ENCODE assay signal across 1 cellular context in genomic region chr11:13009921-13010736, GRCh38.
TF ChIP-seq lines count a peak whose summit lies in the region.

No MANE protein-coding gene starts in this region.

TF ChIP-seq in WTC11, 78 proteins besides CTCF, POLR2A, EP300 and RAD21 (continued from another document and continues in another):
- TF ChIP-seq STAT6 (CRISPR knock-in tag; conservative IDR thresholded peaks at IDR 0.05; ENCODE audit: low read depth) (no peak), ZNF121 (CRISPR knock-in tag; IDR thresholded peaks at IDR 0.05) (peak; percentile 83; the same call in 1 of the 2 replicates), ETV6 (CRISPR knock-in tag; IDR thresholded peaks at IDR 0.05) (peak; percentile 68), MLX (CRISPR knock-in tag; IDR thresholded peaks at IDR 0.05) (peak; percentile 41; the same call in 1 of the 2 replicates), IRF2 (CRISPR knock-in tag; IDR thresholded peaks at IDR 0.05; ENCODE audit: borderline replicate concordance, low read depth) (no peak), JAZF1 (CRISPR knock-in tag; IDR thresholded peaks at IDR 0.05) (no peak), ZNF138 (CRISPR knock-in tag; conservative IDR thresholded peaks at IDR 0.05) (no peak; the same call in 1 of the 2 replicates), CREM (CRISPR knock-in tag; IDR thresholded peaks at IDR 0.05) (peak; percentile 67; the same call in 1 of the 2 replicates), USF2 (CRISPR knock-in tag; IDR thresholded peaks at IDR 0.05) (peak; percentile 49; the same call in 1 of the 2 replicates), FOXK1 (CRISPR knock-in tag; IDR thresholded peaks at IDR 0.05) (peak; percentile 87), E2F5 (CRISPR knock-in tag; IDR thresholded peaks at IDR 0.05) (peak; percentile 86), IRF1 (CRISPR knock-in tag; IDR thresholded peaks at IDR 0.05) (0 out of 2 replicates have a peak, but pooled peaks have one; percentile 93), JUN (CRISPR knock-in tag; IDR thresholded peaks at IDR 0.05) (peak; percentile 90), FOXP1 (CRISPR knock-in tag; IDR thresholded peaks at IDR 0.05; ENCODE audit: borderline replicate concordance) (peak; percentile 99), ZBTB21 (CRISPR knock-in tag; IDR thresholded peaks at IDR 0.05; ENCODE audit: borderline replicate concordance) (peak; percentile 68; the same call in 1 of the 2 replicates), FOXJ3 (CRISPR knock-in tag; IDR thresholded peaks at IDR 0.05; ENCODE audit: borderline replicate concordance) (no peak), ZNF317 (CRISPR knock-in tag; IDR thresholded peaks at IDR 0.05; ENCODE audit: borderline replicate concordance, low read depth) (peak; percentile 58), ELF4 (CRISPR knock-in tag; IDR thresholded peaks at IDR 0.05; ENCODE audit: low read depth) (0 out of 2 replicates have a peak, but pooled peaks have one; percentile 82), ZNF281 (CRISPR knock-in tag; IDR thresholded peaks at IDR 0.05) (peak; percentile 92), MXD4 (CRISPR knock-in tag; IDR thresholded peaks at IDR 0.05; ENCODE audit: borderline replicate concordance) (no peak), TP53 (CRISPR knock-in tag; IDR thresholded peaks at IDR 0.05) (peak; percentile 92; the same call in 1 of the 2 replicates), SMAD3 (CRISPR knock-in tag; IDR thresholded peaks at IDR 0.05; ENCODE audit: borderline replicate concordance) (peak; percentile 94; the same call in 1 of the 2 replicates), PREB (CRISPR knock-in tag; IDR thresholded peaks at IDR 0.05; ENCODE audit: borderline replicate concordance) (peak; percentile 45; the same call in 1 of the 2 replicates), KAT7 (CRISPR knock-in tag; IDR thresholded peaks at IDR 0.05; ENCODE audit: borderline replicate concordance) (peak; percentile 11; the same call in 1 of the 2 replicates), FOXP4 (CRISPR knock-in tag; IDR thresholded peaks at IDR 0.05) (peak; percentile 97), ZBTB43 (CRISPR knock-in tag; IDR thresholded peaks at IDR 0.05) (peak; percentile 98), NFE2L1 (CRISPR knock-in tag; IDR thresholded peaks at IDR 0.05) (peak; percentile 97), MYBL2 (CRISPR knock-in tag; IDR thresholded peaks at IDR 0.05) (peak; percentile 88; the same call in 1 of the 2 replicates), ESRRA (CRISPR knock-in tag; IDR thresholded peaks at IDR 0.05; ENCODE audit: borderline replicate concordance) (peak; percentile 49; the same call in 1 of the 2 replicates), RELA (CRISPR knock-in tag; IDR thresholded peaks at IDR 0.05; ENCODE audit: borderline replicate concordance) (peak; percentile 73), SP1 (CRISPR knock-in tag; conservative IDR thresholded peaks at IDR 0.05) (0 out of 2 replicates have a peak, but pooled peaks have one; percentile 34), HMGA2 (CRISPR knock-in tag; IDR thresholded peaks at IDR 0.05) (no peak), TEAD4 (CRISPR knock-in tag; IDR thresholded peaks at IDR 0.05) (peak; percentile 96), TCF7 (CRISPR knock-in tag; IDR thresholded peaks at IDR 0.05; ENCODE audit: low read depth) (peak; percentile 94; the same call in 1 of the 2 replicates)
- TF ChIP-seq, protein P1, sequence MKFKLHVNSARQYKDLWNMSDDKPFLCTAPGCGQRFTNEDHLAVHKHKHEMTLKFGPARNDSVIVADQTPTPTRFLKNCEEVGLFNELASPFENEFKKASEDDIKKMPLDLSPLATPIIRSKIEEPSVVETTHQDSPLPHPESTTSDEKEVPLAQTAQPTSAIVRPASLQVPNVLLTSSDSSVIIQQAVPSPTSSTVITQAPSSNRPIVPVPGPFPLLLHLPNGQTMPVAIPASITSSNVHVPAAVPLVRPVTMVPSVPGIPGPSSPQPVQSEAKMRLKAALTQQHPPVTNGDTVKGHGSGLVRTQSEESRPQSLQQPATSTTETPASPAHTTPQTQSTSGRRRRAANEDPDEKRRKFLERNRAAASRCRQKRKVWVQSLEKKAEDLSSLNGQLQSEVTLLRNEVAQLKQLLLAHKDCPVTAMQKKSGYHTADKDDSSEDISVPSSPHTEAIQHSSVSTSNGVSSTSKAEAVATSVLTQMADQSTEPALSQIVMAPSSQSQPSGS (CRISPR knock-in tag; IDR thresholded peaks at IDR 0.05; ENCODE audit: borderline replicate concordance, low read depth) = peak; percentile 91
- TF ChIP-seq, protein P2, sequence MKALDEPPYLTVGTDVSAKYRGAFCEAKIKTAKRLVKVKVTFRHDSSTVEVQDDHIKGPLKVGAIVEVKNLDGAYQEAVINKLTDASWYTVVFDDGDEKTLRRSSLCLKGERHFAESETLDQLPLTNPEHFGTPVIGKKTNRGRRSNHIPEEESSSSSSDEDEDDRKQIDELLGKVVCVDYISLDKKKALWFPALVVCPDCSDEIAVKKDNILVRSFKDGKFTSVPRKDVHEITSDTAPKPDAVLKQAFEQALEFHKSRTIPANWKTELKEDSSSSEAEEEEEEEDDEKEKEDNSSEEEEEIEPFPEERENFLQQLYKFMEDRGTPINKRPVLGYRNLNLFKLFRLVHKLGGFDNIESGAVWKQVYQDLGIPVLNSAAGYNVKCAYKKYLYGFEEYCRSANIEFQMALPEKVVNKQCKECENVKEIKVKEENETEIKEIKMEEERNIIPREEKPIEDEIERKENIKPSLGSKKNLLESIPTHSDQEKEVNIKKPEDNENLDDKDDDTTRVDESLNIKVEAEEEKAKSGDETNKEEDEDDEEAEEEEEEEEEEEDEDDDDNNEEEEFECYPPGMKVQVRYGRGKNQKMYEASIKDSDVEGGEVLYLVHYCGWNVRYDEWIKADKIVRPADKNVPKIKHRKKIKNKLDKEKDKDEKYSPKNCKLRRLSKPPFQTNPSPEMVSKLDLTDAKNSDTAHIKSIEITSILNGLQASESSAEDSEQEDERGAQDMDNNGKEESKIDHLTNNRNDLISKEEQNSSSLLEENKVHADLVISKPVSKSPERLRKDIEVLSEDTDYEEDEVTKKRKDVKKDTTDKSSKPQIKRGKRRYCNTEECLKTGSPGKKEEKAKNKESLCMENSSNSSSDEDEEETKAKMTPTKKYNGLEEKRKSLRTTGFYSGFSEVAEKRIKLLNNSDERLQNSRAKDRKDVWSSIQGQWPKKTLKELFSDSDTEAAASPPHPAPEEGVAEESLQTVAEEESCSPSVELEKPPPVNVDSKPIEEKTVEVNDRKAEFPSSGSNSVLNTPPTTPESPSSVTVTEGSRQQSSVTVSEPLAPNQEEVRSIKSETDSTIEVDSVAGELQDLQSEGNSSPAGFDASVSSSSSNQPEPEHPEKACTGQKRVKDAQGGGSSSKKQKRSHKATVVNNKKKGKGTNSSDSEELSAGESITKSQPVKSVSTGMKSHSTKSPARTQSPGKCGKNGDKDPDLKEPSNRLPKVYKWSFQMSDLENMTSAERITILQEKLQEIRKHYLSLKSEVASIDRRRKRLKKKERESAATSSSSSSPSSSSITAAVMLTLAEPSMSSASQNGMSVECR (CRISPR knock-in tag; IDR thresholded peaks at IDR 0.05; ENCODE audit: borderline replicate concordance) = peak; percentile 97
- TF ChIP-seq, protein P3, sequence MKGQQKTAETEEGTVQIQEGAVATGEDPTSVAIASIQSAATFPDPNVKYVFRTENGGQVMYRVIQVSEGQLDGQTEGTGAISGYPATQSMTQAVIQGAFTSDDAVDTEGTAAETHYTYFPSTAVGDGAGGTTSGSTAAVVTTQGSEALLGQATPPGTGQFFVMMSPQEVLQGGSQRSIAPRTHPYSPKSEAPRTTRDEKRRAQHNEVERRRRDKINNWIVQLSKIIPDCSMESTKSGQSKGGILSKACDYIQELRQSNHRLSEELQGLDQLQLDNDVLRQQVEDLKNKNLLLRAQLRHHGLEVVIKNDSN (CRISPR knock-in tag; IDR thresholded peaks at IDR 0.05) = peak; percentile 77
